Comparison of ENCODE assay signal across 8 cellular contexts in the genomic region with DNA sequence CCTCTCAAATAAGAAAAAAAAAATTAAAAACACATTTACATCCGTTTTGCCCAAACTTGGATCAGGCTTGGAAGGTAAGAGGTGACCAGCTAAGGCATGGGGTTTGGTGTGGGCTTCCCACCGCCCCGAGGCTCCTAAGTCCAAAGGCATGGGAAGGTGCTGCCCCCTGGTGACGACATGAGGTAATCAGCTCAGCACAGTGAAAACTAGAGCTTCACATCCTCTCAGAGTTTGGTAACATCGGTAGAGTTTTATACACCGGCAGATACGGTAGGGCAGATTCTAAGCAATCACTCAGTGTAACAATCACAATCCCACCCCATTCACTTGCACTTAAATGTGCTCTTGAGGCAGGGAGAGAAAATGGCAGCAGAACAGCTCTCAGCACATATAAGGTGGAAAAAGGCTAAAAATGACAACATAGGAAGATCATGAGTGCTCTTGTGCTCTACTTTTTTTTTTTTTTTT.
A peak's percentile ranks its signal among the peaks of the same experiment; 100 is the strongest.
DNase-seq lines count a peak whose midpoint lies in the region; ATAC-seq and TF ChIP-seq lines count a peak whose summit lies in the region.

No MANE protein-coding gene starts in this region.

- no peaks in the 10 kb centered on the region for H3K36me3 ChIP-seq in kidney epithelial cell (ENCODE audit: control insufficient read depth, insufficient read depth, low read length)

- H3K27me3 ChIP-seq in kidney epithelial cell (ENCODE audit: control insufficient read depth, insufficient read depth, low read length), result no peaks in the 10 kb centered on the region

- peak; percentile 27 to 45 for DNase-seq in NOMO-1 (lab: John Stamatoyannopoulos, UW; ENCODE audit: unreplicated experiment in 2 of 2)
- DNase-seq in NOMO-1 treated with dmso at 0.1 percent for 144 hours (lab: John Stamatoyannopoulos, UW; ENCODE audit: unreplicated experiment), result no peak
- DNase-seq in NCI-H2171 treated with DMSO at 0.1 percent for 48 hours (lab: John Stamatoyannopoulos, UW), result peak; percentile 78
- DNase-seq in activated CD4-positive, CD25-positive, alpha-beta regulatory T cell treated with anti-CD3 and anti-CD28 coated beads, Interleukin-2, amount 50 U/mL, for 16 hours (ENCODE audit: low read depth, low spot score), result peak; percentile 51
- peak; percentile 93 for DNase-seq in cerebellar cortex (ENCODE audit: low spot score)
- DNase-seq in kidney epithelial cell (ENCODE audit: low read depth), result peak; percentile 31
- peak; percentile 57 for DNase-seq in stimulated activated CD4-positive, alpha-beta T cell treated with anti-CD3 and anti-CD28 coated beads, Interleukin-2, amount 100 ng/mL, for 4 hours (ENCODE audit: low read depth)

- peak; percentile 82 for ATAC-seq in HG03066 (IDR thresholded peaks at IDR 0.05; ENCODE audit: low read depth, unreplicated experiment)

- TF ChIP-seq CTCF in kidney epithelial cell (IDR thresholded peaks at IDR 0.05; ENCODE audit: insufficient read depth, low read length, poor library complexity, severe bottlenecking), result peak; percentile 92

- no peak overlapping the region for H3K4me3 ChIP-seq in kidney epithelial cell (ENCODE audit: low read depth, low read length)
